2 cellular contexts compared by ENCODE assay signal in genomic region chr17:81422776-81423697, GRCh38.
A peak's percentile ranks its signal among the peaks of the same experiment; 100 is the strongest.
TF ChIP-seq lines count a peak whose summit lies in the region.

No MANE protein-coding gene starts in this region.

TF ChIP-seq in A549, 52 proteins besides CTCF, POLR2A, EP300 and RAD21:
- TF ChIP-seq PBX3 (IDR thresholded peaks at IDR 0.05) = peak; percentile 40
- TF ChIP-seq JUN (IDR thresholded peaks at IDR 0.05) = peak; percentile 84 to 88
- TF ChIP-seq MAFK (IDR thresholded peaks at IDR 0.05; ENCODE audit: partially characterized antibody) = peak; percentile 80
- no peak for TF ChIP-seq RARB (CRISPR knock-in tag; IDR thresholded peaks at IDR 0.05)
- TF ChIP-seq MYC (IDR thresholded peaks at IDR 0.05; ENCODE audit: borderline replicate concordance, low read length) = peak; percentile 53; the same call in 1 of the 2 replicates
- TF ChIP-seq CBX2 (IDR thresholded peaks at IDR 0.05; ENCODE audit: borderline replicate concordance, low read depth) = no peak
- TF ChIP-seq HOXB13 (CRISPR knock-in tag; IDR thresholded peaks at IDR 0.05; ENCODE audit: low read depth) = peak; percentile 82
- peak; percentile 64 for TF ChIP-seq MAZ (IDR thresholded peaks at IDR 0.05; ENCODE audit: borderline replicate concordance, low read depth, low read length)
- peak; percentile 68 for TF ChIP-seq MAX (IDR thresholded peaks at IDR 0.05)
- peak; percentile 91 for TF ChIP-seq E2F6 (IDR thresholded peaks at IDR 0.05; ENCODE audit: borderline replicate concordance, low read depth)
- peak; percentile 19 for TF ChIP-seq CHD2 (IDR thresholded peaks at IDR 0.05; ENCODE audit: low read length, partially characterized antibody)
- no peak for TF ChIP-seq CBX8 (IDR thresholded peaks at IDR 0.05)
- peak; percentile 90; the same call in 1 of the 2 replicates for TF ChIP-seq TP53 (CRISPR knock-in tag; IDR thresholded peaks at IDR 0.05)
- peak; percentile 70 for TF ChIP-seq JUNB (IDR thresholded peaks at IDR 0.05)
- no peak for TF ChIP-seq ZC3H11A (IDR thresholded peaks at IDR 0.05)
- no peak for TF ChIP-seq EHMT2 (IDR thresholded peaks at IDR 0.05; ENCODE audit: low read depth)
- peak; percentile 50 for TF ChIP-seq ATOH8 (CRISPR knock-in tag; IDR thresholded peaks at IDR 0.05; ENCODE audit: low read depth)
- TF ChIP-seq FOXS1 (CRISPR knock-in tag; IDR thresholded peaks at IDR 0.05) = peak; percentile 80; the same call in 1 of the 2 replicates
- no peak for TF ChIP-seq RFX5 (IDR thresholded peaks at IDR 0.05)
- TF ChIP-seq NFE2L2 (conservative IDR thresholded peaks at IDR 0.05; ENCODE audit: low read length) = peak; percentile 84
- peak; percentile 78; the same call in 1 of the 2 replicates for TF ChIP-seq TFCP2L1 (CRISPR knock-in tag; IDR thresholded peaks at IDR 0.05)
- peak; percentile 11; the same call in 1 of the 2 replicates for TF ChIP-seq ZNF302 (CRISPR knock-in tag; IDR thresholded peaks at IDR 0.05)
- TF ChIP-seq ELK1 (IDR thresholded peaks at IDR 0.05; ENCODE audit: low read depth, low read length) = no peak
- peak; percentile 81 for TF ChIP-seq EHF (CRISPR knock-in tag; IDR thresholded peaks at IDR 0.05)
- TF ChIP-seq FOSB (CRISPR knock-in tag; IDR thresholded peaks at IDR 0.05) = peak; percentile 62; the same call in 1 of the 2 replicates
- peak; percentile 74; the same call in 1 of the 2 replicates for TF ChIP-seq FOSL2 (IDR thresholded peaks at IDR 0.05)
- peak; percentile 93 for TF ChIP-seq FOSL2 (CRISPR knock-in tag; IDR thresholded peaks at IDR 0.05)
- peak; percentile 86 for TF ChIP-seq HOXB5 (CRISPR knock-in tag; IDR thresholded peaks at IDR 0.05)
- TF ChIP-seq HDAC2 (IDR thresholded peaks at IDR 0.05) = no peak
- TF ChIP-seq BHLHE40 (IDR thresholded peaks at IDR 0.05; ENCODE audit: low read depth, low read length) = no peak
- peak; percentile 77 for TF ChIP-seq HOXA7 (CRISPR knock-in tag; IDR thresholded peaks at IDR 0.05)

TF ChIP-seq in H1, 55 proteins besides CTCF, POLR2A, EP300 and RAD21:
- TF ChIP-seq RNF2 (IDR thresholded peaks at IDR 0.05; ENCODE audit: borderline replicate concordance, low read depth, low read length, missing control alignments, poor library complexity, severe bottlenecking) (no peak), BACH1 (IDR thresholded peaks at IDR 0.05; ENCODE audit: low read length) (peak; percentile 87), GABPA (IDR thresholded peaks at IDR 0.05; ENCODE audit: borderline replicate concordance, insufficient read depth, low read length) (peak; percentile 71), E2F6 (IDR thresholded peaks at IDR 0.05) (peak; percentile 57), CREB1 (IDR thresholded peaks at IDR 0.05) (no peak), EZH2 (IDR thresholded peaks at IDR 0.05; ENCODE audit: low read depth, low read length, severe bottlenecking) (no peak), BCL11A (IDR thresholded peaks at IDR 0.05; ENCODE audit: low read depth in 2 of 2, low read length in 2 of 2) (no peak), RBBP5 (IDR thresholded peaks at IDR 0.05; ENCODE audit: borderline replicate concordance, low read depth, low read length) (no peak), CBX8 (IDR thresholded peaks at IDR 0.05; ENCODE audit: borderline replicate concordance, low read depth, low read length) (no peak), POU5F1 (IDR thresholded peaks at IDR 0.05; ENCODE audit: low read depth, low read length) (no peak), SIN3A (conservative IDR thresholded peaks at IDR 0.05 in 1 of 2, IDR thresholded peaks at IDR 0.05 in 1 of 2; ENCODE audit: low read depth in 1 of 2, low read length in 2 of 2) (no peak), YY1 (IDR thresholded peaks at IDR 0.05; ENCODE audit: low read depth, low read length) (no peak), MAFK (IDR thresholded peaks at IDR 0.05; ENCODE audit: low read depth, low read length) (peak; percentile 66; the same call in 1 of the 2 replicates), RFX5 (IDR thresholded peaks at IDR 0.05; ENCODE audit: borderline replicate concordance, low read depth, low read length) (no peak)
